ENCODE assay signal across 36 cellular contexts in genomic region chr12:13583630-13584029, GRCh38.
"Had no signal": no experiment of that assay in that cellular context is flagged by ENCODE, and none has a peak within 500 bp of the region (broad histone marks: within the 10 kb centered on the region; RNA-seq: fewer than 3 reads in every experiment).

No MANE protein-coding gene starts in this region.

- H3K4me3 Mint-ChIP-seq: activated CD4-positive, alpha-beta memory T cell treated with anti-CD3 and anti-CD28 coated beads, Interleukin-2, amount 10 ng/mL, durations not matched to agents 7 days and 5 days; activated CD4-positive, alpha-beta T cell treated with anti-CD3 and anti-CD28 coated beads for 36 hours; activated CD4-positive, alpha-beta T cell treated with anti-CD3 and anti-CD28 coated beads, Interleukin-2, amount 10 ng/mL, durations not matched to agents 24 days and 14 days; activated naive CD4-positive, alpha-beta T cell treated with anti-CD3 and anti-CD28 coated beads for 36 hours; activated naive CD4-positive, alpha-beta T cell treated with anti-CD3 and anti-CD28 coated beads, Interleukin-2, amount 50 U/mL, for 24 hours; activated naive CD8-positive, alpha-beta T cell treated with anti-CD3 and anti-CD28 coated beads for 36 hours; activated naive CD8-positive, alpha-beta T cell treated with anti-CD3 and anti-CD28 coated beads, Interleukin-2, amount 50 U/mL, for 24 hours; activated T-cell treated with anti-CD3 and anti-CD28 coated beads, Interleukin-2, amount 50 U/mL, for 4 hours; activated T-helper 1 cell treated with anti-CD3 and anti-CD28 coated beads, Interleukin-12 subunit alpha, Interleukin-12 subunit beta, Interleukin-2, Interleukin-4 antibody, amounts not matched to agents 30 ng/mL and 10 ng/mL and 1 ng/mL, durations not matched to agents 14 hours and 24 hours and 36 hours; effector memory CD8-positive, alpha-beta T cell; T-helper 17 cell; T-helper 2 cell treated with Interferon-gamma antibody and Interleukin-4, amounts not matched to agents 5 μg/mL and 100 μg/mL, for 36 hours had no signal

- H3K27me3 ChIP-seq: adrenal gland, body of pancreas, esophagus squamous epithelium had no signal

- H3K27ac Mint-ChIP-seq: activated CD4-positive, alpha-beta memory T cell treated with anti-CD3 and anti-CD28 coated beads, Interleukin-2, amount 10 ng/mL, durations not matched to agents 7 days and 5 days; activated CD4-positive, alpha-beta T cell treated with anti-CD3 and anti-CD28 coated beads for 36 hours; activated CD4-positive, alpha-beta T cell treated with anti-CD3 and anti-CD28 coated beads, Interleukin-2, amount 10 ng/mL, durations not matched to agents 24 days and 14 days; activated naive CD4-positive, alpha-beta T cell treated with anti-CD3 and anti-CD28 coated beads for 36 hours; activated naive CD4-positive, alpha-beta T cell treated with anti-CD3 and anti-CD28 coated beads, Interleukin-2, amount 50 U/mL, for 24 hours; activated naive CD8-positive, alpha-beta T cell treated with anti-CD3 and anti-CD28 coated beads for 36 hours; activated naive CD8-positive, alpha-beta T cell treated with anti-CD3 and anti-CD28 coated beads, Interleukin-2, amount 50 U/mL, for 24 hours; activated T-helper 1 cell treated with anti-CD3 and anti-CD28 coated beads, Interleukin-12 subunit alpha, Interleukin-12 subunit beta, Interleukin-2, Interleukin-4 antibody, amounts not matched to agents 30 ng/mL and 10 ng/mL and 1 ng/mL, durations not matched to agents 14 hours and 24 hours and 36 hours; activated T-helper 2 cell treated with anti-CD3 and anti-CD28 coated beads, Interferon-gamma antibody, Interleukin-2, Interleukin-4, amounts not matched to agents 10 μg/mL and 5 μg/mL and 100 μg/mL, durations not matched to agents 14 hours and 24 hours and 36 hours; effector memory CD8-positive, alpha-beta T cell; T-helper 17 cell; T-helper 2 cell treated with Interferon-gamma antibody and Interleukin-4, amounts not matched to agents 5 μg/mL and 100 μg/mL, for 36 hours had no signal

- FAIRE-seq: colon, endometrium, endothelial cell of umbilical vein had no signal

- DNase-seq: activated CD4-positive, alpha-beta memory T cell treated with anti-CD3 and anti-CD28 coated beads, Interleukin-2, amount 10 ng/mL, durations not matched to agents 7 days and 5 days; activated CD4-positive, alpha-beta T cell treated with anti-CD3 and anti-CD28 coated beads for 36 hours; activated CD4-positive, alpha-beta T cell treated with anti-CD3 and anti-CD28 coated beads, Interleukin-2, amount 10 ng/mL, durations not matched to agents 24 days and 14 days; activated CD4-positive, alpha-beta T cell treated with anti-CD3 and anti-CD28 coated beads, Interleukin-2, amount 50 U/mL, for 4 hours; activated CD4-positive, CD25-positive, alpha-beta regulatory T cell; activated CD4-positive, CD25-positive, alpha-beta regulatory T cell treated with anti-CD3 and anti-CD28 coated beads, Interleukin-2, amount 50 U/mL, for 72 hours; activated CD8-positive, alpha-beta memory T cell treated with anti-CD3 and anti-CD28 coated beads for 24 hours; activated effector memory CD4-positive, alpha-beta T cell treated with anti-CD3 and anti-CD28 coated beads, Interleukin-2, amount 50 U/mL, for 16 hours; activated naive CD4-positive, alpha-beta T cell treated with anti-CD3 and anti-CD28 coated beads for 36 hours; activated naive CD8-positive, alpha-beta T cell treated with anti-CD3 and anti-CD28 coated beads for 36 hours; activated naive CD8-positive, alpha-beta T cell treated with anti-CD3 and anti-CD28 coated beads, Interleukin-2, amount 50 U/mL, for 24 hours; activated T-cell treated with anti-CD3 and anti-CD28 coated beads, Interleukin-2, amount 50 U/mL, for 4 hours; adrenal gland; amygdala; aorta; body of pancreas; caudate nucleus; cortex of kidney; dermis blood vessel endothelial cell; effector CD4-positive, alpha-beta T cell; effector memory CD8-positive, alpha-beta T cell; esophagus squamous epithelium; foreskin melanocyte; head of caudate nucleus; T-helper 1 cell; T-helper 17 cell; T1000; WERI-Rb-1 had no signal

- H3K9me3 ChIP-seq: adrenal gland, body of pancreas, esophagus squamous epithelium had no signal

- H3K36me3 ChIP-seq: adrenal gland, esophagus squamous epithelium, WERI-Rb-1 had no signal

- H3K4me1 ChIP-seq: adrenal gland, body of pancreas, esophagus squamous epithelium had no signal

- H3K36me3 Mint-ChIP-seq: activated naive CD4-positive, alpha-beta T cell treated with anti-CD3 and anti-CD28 coated beads, Interleukin-2, amount 50 U/mL, for 24 hours; activated naive CD8-positive, alpha-beta T cell treated with anti-CD3 and anti-CD28 coated beads for 36 hours had no signal

- H3K4me3 ChIP-seq: adrenal gland, body of pancreas, esophagus squamous epithelium had no signal

- ATAC-seq: activated CD4-positive, alpha-beta T cell treated with anti-CD3 and anti-CD28 coated beads for 36 hours; activated naive CD8-positive, alpha-beta T cell treated with anti-CD3 and anti-CD28 coated beads, Interleukin-2, amount 50 U/mL, for 24 hours; activated T-cell treated with anti-CD3 and anti-CD28 coated beads, Interleukin-2, amount 50 U/mL, for 4 hours; body of pancreas; effector memory CD8-positive, alpha-beta T cell; T-helper 17 cell had no signal

- H3K27me3 Mint-ChIP-seq: activated CD4-positive, alpha-beta T cell treated with anti-CD3 and anti-CD28 coated beads for 36 hours; activated CD4-positive, alpha-beta T cell treated with anti-CD3 and anti-CD28 coated beads, Interleukin-2, amount 10 ng/mL, durations not matched to agents 24 days and 14 days; activated naive CD8-positive, alpha-beta T cell treated with anti-CD3 and anti-CD28 coated beads for 36 hours; activated naive CD8-positive, alpha-beta T cell treated with anti-CD3 and anti-CD28 coated beads, Interleukin-2, amount 50 U/mL, for 24 hours; T-helper 17 cell had no signal

- H3K27ac ChIP-seq: adrenal gland, body of pancreas, epithelial cell of prostate, esophagus squamous epithelium, WERI-Rb-1 had no signal

- H3K9me3 Mint-ChIP-seq: activated CD4-positive, alpha-beta memory T cell treated with anti-CD3 and anti-CD28 coated beads, Interleukin-2, amount 10 ng/mL, durations not matched to agents 7 days and 5 days; activated CD4-positive, alpha-beta T cell treated with anti-CD3 and anti-CD28 coated beads, Interleukin-2, amount 10 ng/mL, durations not matched to agents 24 days and 14 days; activated naive CD4-positive, alpha-beta T cell treated with anti-CD3 and anti-CD28 coated beads for 36 hours; activated naive CD4-positive, alpha-beta T cell treated with anti-CD3 and anti-CD28 coated beads, Interleukin-2, amount 50 U/mL, for 24 hours; activated naive CD8-positive, alpha-beta T cell treated with anti-CD3 and anti-CD28 coated beads for 36 hours; activated naive CD8-positive, alpha-beta T cell treated with anti-CD3 and anti-CD28 coated beads, Interleukin-2, amount 50 U/mL, for 24 hours; activated T-helper 1 cell treated with anti-CD3 and anti-CD28 coated beads, Interleukin-12 subunit alpha, Interleukin-12 subunit beta, Interleukin-2, Interleukin-4 antibody, amounts not matched to agents 30 ng/mL and 10 ng/mL and 1 ng/mL, durations not matched to agents 14 hours and 24 hours and 36 hours; activated T-helper 2 cell treated with anti-CD3 and anti-CD28 coated beads, Interferon-gamma antibody, Interleukin-2, Interleukin-4, amounts not matched to agents 10 μg/mL and 5 μg/mL and 100 μg/mL, durations not matched to agents 14 hours and 24 hours and 36 hours; T-helper 2 cell treated with Interferon-gamma antibody and Interleukin-4, amounts not matched to agents 5 μg/mL and 100 μg/mL, for 36 hours had no signal

- H3K4me1 Mint-ChIP-seq: activated CD4-positive, alpha-beta T cell treated with anti-CD3 and anti-CD28 coated beads for 36 hours; activated naive CD4-positive, alpha-beta T cell treated with anti-CD3 and anti-CD28 coated beads, Interleukin-2, amount 50 U/mL, for 24 hours; activated naive CD8-positive, alpha-beta T cell treated with anti-CD3 and anti-CD28 coated beads for 36 hours; activated naive CD8-positive, alpha-beta T cell treated with anti-CD3 and anti-CD28 coated beads, Interleukin-2, amount 50 U/mL, for 24 hours; T-helper 17 cell had no signal
